ENCODE assay signal across 25 cellular contexts in genomic region chr11:73749118-73749517, GRCh38.
"Had no signal": no experiment of that assay in that cellular context is flagged by ENCODE, and none has a peak within 500 bp of the region (broad histone marks: within the 10 kb centered on the region; RNA-seq: fewer than 3 reads in every experiment).

No MANE protein-coding gene starts in this region.

- DNase-seq: activated B cell treated with CpG ODN at 0.5 μM for 24 hours; activated CD4-positive, alpha-beta T cell treated with anti-CD3 and anti-CD28 coated beads for 1 hour; activated CD4-positive, alpha-beta T cell treated with anti-CD3 and anti-CD28 coated beads, Interleukin-2, amount 10 ng/mL, durations not matched to agents 24 days and 14 days; activated CD4-positive, alpha-beta T cell treated with anti-CD3 and anti-CD28 coated beads, Interleukin-2, amount 50 U/mL, for 48 hours; activated gamma-delta T cell; activated naive CD4-positive, alpha-beta T cell treated with anti-CD3 and anti-CD28 coated beads for 36 hours; activated T-cell treated with anti-CD3 and anti-CD28 coated beads for 4 hours; activated T-cell treated with anti-CD3 and anti-CD28 coated beads, Interleukin-2, amount 50 U/mL, for 48 hours; amygdala; MM.1S; NCI-H1105; NCI-H1436; NCI-H1694 treated with DMSO at 0.1 percent for 48 hours; NCI-H2029 treated with DMSO at 0.1 percent for 48 hours; NCI-H345; NCI-H510A; NCI-H526 treated with DMSO at 0.1 percent for 48 hours; NCI-H82; SK-N-SH had no signal

- H3K9ac ChIP-seq: KMS-11, SK-N-SH had no signal

- H3K9me3 ChIP-seq: SJCRH30, SK-N-SH had no signal

- H3K36me3 ChIP-seq: cardiac muscle cell, SJCRH30 had no signal

- H3K4me2 ChIP-seq: KMS-11, SK-N-SH had no signal

- H3K9me3 Mint-ChIP-seq: activated B cell treated with CpG ODN at 0.5 μM for 24 hours; activated CD4-positive, alpha-beta T cell treated with anti-CD3 and anti-CD28 coated beads, Interleukin-2, amount 10 ng/mL, durations not matched to agents 24 days and 14 days; activated naive CD4-positive, alpha-beta T cell treated with anti-CD3 and anti-CD28 coated beads for 36 hours; activated T-helper 17 cell treated with anti-CD3 and anti-CD28 coated beads, Interleukin-2, amount 50 U/mL, for 72 hours had no signal

- H3K4me3 Mint-ChIP-seq: activated B cell treated with CpG ODN at 0.5 μM for 24 hours; activated CD4-positive, alpha-beta T cell treated with anti-CD3 and anti-CD28 coated beads, Interleukin-2, amount 10 ng/mL, durations not matched to agents 24 days and 14 days; activated naive CD4-positive, alpha-beta T cell treated with anti-CD3 and anti-CD28 coated beads for 36 hours; activated naive CD8-positive, alpha-beta T cell; activated T-helper 17 cell treated with anti-CD3 and anti-CD28 coated beads, Interleukin-2, amount 50 U/mL, for 72 hours; brain had no signal

- H3K27ac Mint-ChIP-seq: activated B cell treated with CpG ODN at 0.5 μM for 24 hours; activated CD4-positive, alpha-beta T cell treated with anti-CD3 and anti-CD28 coated beads, Interleukin-2, amount 10 ng/mL, durations not matched to agents 24 days and 14 days; activated naive CD4-positive, alpha-beta T cell treated with anti-CD3 and anti-CD28 coated beads for 36 hours; activated naive CD8-positive, alpha-beta T cell; activated T-helper 17 cell treated with anti-CD3 and anti-CD28 coated beads, Interleukin-2, amount 50 U/mL, for 72 hours; brain had no signal

- H3K4me1 ChIP-seq: SJCRH30 had no signal

- H3K27me3 Mint-ChIP-seq: activated B cell treated with CpG ODN at 0.5 μM for 24 hours; activated CD4-positive, alpha-beta T cell treated with anti-CD3 and anti-CD28 coated beads, Interleukin-2, amount 10 ng/mL, durations not matched to agents 24 days and 14 days; activated naive CD8-positive, alpha-beta T cell; activated T-helper 17 cell treated with anti-CD3 and anti-CD28 coated beads, Interleukin-2, amount 50 U/mL, for 72 hours; brain had no signal

- H3K27ac ChIP-seq: cardiac muscle cell, KMS-11, SJCRH30 had no signal

- H3K4me3 ChIP-seq: cardiac muscle cell, SJCRH30 had no signal

- H3K27me3 ChIP-seq: cardiac muscle cell, SJCRH30 had no signal
